Comparison of ENCODE assay signal across 18 cellular contexts in genomic region chr15:69568621-69569020, GRCh38.
DNase-seq lines count a peak whose midpoint lies in the region; ATAC-seq and TF ChIP-seq lines count a peak whose summit lies in the region.
"Had no signal": no experiment of that assay in that cellular context is flagged by ENCODE, and none has a peak within 500 bp of the region (broad histone marks: within the 10 kb centered on the region; RNA-seq: fewer than 3 reads in every experiment).

No MANE protein-coding gene starts in this region.

- intact Hi-C loops in aorta (cut with DNase I), result no loop called here

- H3K4me1 ChIP-seq in HEK293 (ENCODE audit: control insufficient read depth, insufficient read depth, low read length) (no peaks in the 10 kb centered on the region), aorta (ENCODE audit: control insufficient read depth in 1 of 2, insufficient read depth in 2 of 2, low read length in 2 of 2) (no peaks in the 10 kb centered on the region), SJCRH30 (peaks cover 3% of the 10 kb centered on the region; the same call in 1 of the 2 replicates)

- POLR2A ChIA-PET in HEK293 (lab: Yijun Ruan, JAX), result no interaction called here

- H3K36me3 ChIP-seq in HEK293 (ENCODE audit: control insufficient read depth in 2 of 2, insufficient read depth in 1 of 2, low read length in 2 of 2), result no peaks in the 10 kb centered on the region
- no peaks in the 10 kb centered on the region for H3K36me3 ChIP-seq in aorta (ENCODE audit: control insufficient read depth in 1 of 2, insufficient read depth in 2 of 2, low read length in 1 of 2)
- H3K36me3 ChIP-seq in SJCRH30, result no peaks in the 10 kb centered on the region
- H3K36me3 ChIP-seq: cardiac muscle cell, uterus had no signal

- no peak overlapping the region for H3K4me3 Mint-ChIP-seq in effector memory CD8-positive, alpha-beta T cell
- H3K4me3 Mint-ChIP-seq: GM23338; naive thymus-derived CD8-positive, alpha-beta T cell; stimulated activated memory B cell treated with anti-CD40 and anti-IgM and Interleukin-4, amounts not matched to agents 10 μg/mL and 1 μg/mL and 100 μg/mL, for 72 hours had no signal

- peaks cover 3% of the 10 kb centered on the region for H3K36me3 Mint-ChIP-seq in effector memory CD8-positive, alpha-beta T cell (ENCODE audit: insufficient read depth)
- H3K36me3 Mint-ChIP-seq: naive thymus-derived CD8-positive, alpha-beta T cell; stimulated activated memory B cell treated with anti-CD40 and anti-IgM and Interleukin-4, amounts not matched to agents 10 μg/mL and 1 μg/mL and 100 μg/mL, for 72 hours had no signal

- peak; percentile 88 for DNase-seq in amniotic epithelial cell (ENCODE audit: low read depth)
- DNase-seq in fibroblast of pulmonary artery (ENCODE audit: low read depth), result peak; percentile 80
- DNase-seq in aorta, result peak; percentile 50 to 63
- no peak for DNase-seq in SJCRH30
- DNase-seq in effector memory CD8-positive, alpha-beta T cell, result no peak
- DNase-seq: activated effector memory CD4-positive, alpha-beta T cell treated with Interleukin-2 at 50 U/mL for 16 hours; naive thymus-derived CD8-positive, alpha-beta T cell; NCI-H187 treated with DMSO at 0.1 percent for 48 hours; NCI-H526 treated with DMSO at 0.1 percent for 48 hours; SHP77 treated with DMSO at 0.1 percent for 48 hours; stimulated activated CD4-positive, alpha-beta T cell treated with anti-CD3 and anti-CD28 coated beads, Interleukin-4, amount 100 ng/mL, for 24 hours; uterus had no signal

- peaks cover 0 to 13% of the 10 kb centered on the region in 2 donors for H3K27me3 Mint-ChIP-seq in effector memory CD8-positive, alpha-beta T cell

- H3K27me3 ChIP-seq in aorta (ENCODE audit: control insufficient read depth in 1 of 2, insufficient read depth in 2 of 2, low read length in 1 of 2) (no peaks in the 10 kb centered on the region), SJCRH30 (no peaks in the 10 kb centered on the region)
- H3K27me3 ChIP-seq: uterus had no signal

- peaks cover 0 to 2% of the 10 kb centered on the region in 2 donors for H3K4me1 Mint-ChIP-seq in effector memory CD8-positive, alpha-beta T cell (ENCODE audit: low read depth in 2 of 2)

- H3K27ac Mint-ChIP-seq in effector memory CD8-positive, alpha-beta T cell, result no peak overlapping the region
- H3K27ac Mint-ChIP-seq: GM23338; naive thymus-derived CD8-positive, alpha-beta T cell; stimulated activated memory B cell treated with anti-CD40 and anti-IgM and Interleukin-4, amounts not matched to agents 10 μg/mL and 1 μg/mL and 100 μg/mL, for 72 hours had no signal

- H3K9me3 Mint-ChIP-seq in effector memory CD8-positive, alpha-beta T cell, result no peaks in the 10 kb centered on the region
- H3K9me3 Mint-ChIP-seq: GM23338; naive thymus-derived CD8-positive, alpha-beta T cell; stimulated activated memory B cell treated with anti-CD40 and anti-IgM and Interleukin-4, amounts not matched to agents 10 μg/mL and 1 μg/mL and 100 μg/mL, for 72 hours had no signal

- 12 to 20% methylated on average over 3 of the region's 3 CpGs for WGBS in aorta, 2 donors

- H3K27ac ChIP-seq in HEK293 (ENCODE audit: extremely low read depth, low read depth, low read length) (no peak overlapping the region), aorta (ENCODE audit: low read depth in 1 of 2, low read length in 2 of 2) (peak overlapping the region; percentile 36 to 96), SJCRH30 (no peak overlapping the region)
- H3K27ac ChIP-seq: cardiac muscle cell, HL-60, uterus had no signal

- CTCF ChIA-PET in HEK293 (lab: Yijun Ruan, JAX), result interaction anchor here (1.5 kb wide), 1 partner anchor 23 kb away, joined by 4 read pairs; no protein-coding TSS in a partner anchor

- H3K4me3 ChIP-seq in HEK293 (ENCODE audit: low read depth, low read length) (no peak overlapping the region), fibroblast of pulmonary artery (replicated peaks; ENCODE audit: low read depth, low read length) (no peak overlapping the region), aorta (ENCODE audit: low read length in 2 of 2) (no peak overlapping the region), SJCRH30 (no peak overlapping the region)
- H3K4me3 ChIP-seq: cardiac muscle cell, GM23338, uterus had no signal

- no peaks in the 10 kb centered on the region for H3K9me3 ChIP-seq in HEK293 (ENCODE audit: control insufficient read depth, insufficient read depth, low read depth, low read length)
- no peaks in the 10 kb centered on the region for H3K9me3 ChIP-seq in aorta (ENCODE audit: control insufficient read depth, low read length)
- H3K9me3 ChIP-seq in SJCRH30 (replicated peaks), result no peaks in the 10 kb centered on the region
- H3K9me3 ChIP-seq: uterus had no signal

- ATAC-seq in aorta (ENCODE audit: low FRiP score) (peak; percentile 70), GM19463 (IDR thresholded peaks at IDR 0.05; ENCODE audit: unreplicated experiment) (no peak)
- ATAC-seq in effector memory CD8-positive, alpha-beta T cell (replicated peaks), result no peak
- ATAC-seq: GM23338; naive thymus-derived CD8-positive, alpha-beta T cell; stimulated activated memory B cell treated with anti-CD40 and anti-IgM and Interleukin-4, amounts not matched to agents 10 μg/mL and 1 μg/mL and 100 μg/mL, for 72 hours had no signal

- TF ChIP-seq CTCF in HEK293 (tag by site-specific recombination; IDR thresholded peaks at IDR 0.05), result no peak
- TF ChIP-seq CTCF in fibroblast of pulmonary artery (IDR thresholded peaks at IDR 0.05; ENCODE audit: low read length, missing control alignments), result no peak

TF ChIP-seq in HEK293, 187 proteins besides CTCF, POLR2A, EP300 and RAD21:
- TF ChIP-seq ZNF785 (tag by site-specific recombination; IDR thresholded peaks at IDR 0.05) (no peak), ZFP37 (tag by site-specific recombination; IDR thresholded peaks at IDR 0.05) (no peak), ZNF10 (tag by site-specific recombination; IDR thresholded peaks at IDR 0.05) (no peak), ZNF184 (tag by site-specific recombination; IDR thresholded peaks at IDR 0.05) (no peak), ZBTB20 (tag by site-specific recombination; IDR thresholded peaks at IDR 0.05) (0 out of 2 replicates have a peak, but pooled peaks have one; percentile 13)

Comparison
In these comparisons a context has a peak if more than half of its experiments do, and no peak if none do; other contexts are left out.
1. H3K27ac ChIP-seq: peak in aorta (2 of 2); none in HEK293 (single experiment) and SJCRH30 (single experiment).
2. DNase-seq: peak in amniotic epithelial cell (single experiment), fibroblast of pulmonary artery (single experiment) and aorta (2 of 2); none in SJCRH30 (0 of 2) and effector memory CD8-positive, alpha-beta T cell (0 of 3).